In the genomic region with DNA sequence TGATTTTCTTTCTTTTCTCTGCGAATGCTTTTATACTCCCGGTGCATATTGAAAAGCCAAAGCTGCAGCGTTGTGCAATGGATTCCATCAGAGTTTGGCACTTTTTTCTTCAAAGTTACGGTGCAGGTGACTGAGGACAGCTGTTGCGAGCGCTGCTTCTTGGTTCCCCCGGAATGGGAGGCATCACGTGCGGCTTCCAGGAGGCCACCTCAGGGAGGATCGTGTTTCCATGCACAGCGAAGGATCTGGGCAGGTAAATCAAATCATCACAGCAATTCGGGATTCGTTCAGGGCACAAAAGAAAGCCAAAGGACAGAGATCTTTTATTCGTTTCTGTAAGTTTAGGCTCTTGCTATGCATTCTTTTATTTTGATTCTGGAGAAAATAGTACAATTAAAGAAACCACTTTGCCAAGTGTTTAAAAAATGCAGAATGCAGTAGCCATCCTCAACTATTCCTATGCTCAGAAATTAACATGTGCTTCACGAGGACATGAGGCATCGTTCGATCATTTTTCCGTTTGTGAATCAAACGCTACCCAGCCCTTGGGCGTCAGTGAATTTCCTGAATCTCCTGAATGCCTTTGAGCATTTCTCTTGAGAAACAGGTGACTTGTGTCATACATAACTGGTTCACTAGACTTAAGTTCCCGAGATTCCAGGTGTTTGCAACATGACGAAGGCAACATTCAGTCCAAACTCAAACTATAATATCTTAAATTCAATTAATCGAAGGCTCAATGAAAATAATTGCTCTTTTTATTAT, we compare ENCODE assay signal across 20 cellular contexts.
"Had no signal": no experiment of that assay in that cellular context is flagged by ENCODE, and none has a peak within 500 bp of the region (broad histone marks: within the 10 kb centered on the region; RNA-seq: fewer than 3 reads in every experiment).

No MANE protein-coding gene starts in this region.

- H3K36me3 ChIP-seq: SJSA1 had no signal

- H3K27me3 ChIP-seq: SJSA1 had no signal

- FAIRE-seq: HepG2, RCC 7860 had no signal

- H3K27ac ChIP-seq: KMS-11, SJSA1 had no signal

- DNase-seq: IMR-90, Kasumi-1, MM.1S, NCI-H1092 treated with DMSO at 0.1 percent for 48 hours, NCI-H1436, NCI-H187, NCI-H2029, NCI-H2081 treated with DMSO at 0.1 percent for 48 hours, NCI-H2227 treated with DMSO at 0.1 percent for 48 hours, NCI-H524, NCI-H69, NCI-H774, Right ventricle myocardium superior, RPMI8226, SIG-M5, SK-N-SH had no signal

- ATAC-seq: HepG2 had no signal

- H3K9ac ChIP-seq: KMS-11, SK-N-SH had no signal

- H3K9me3 ChIP-seq: SJSA1 had no signal

- H3K4me3 ChIP-seq: SJSA1 had no signal

- H3K4me2 ChIP-seq: KMS-11, SK-N-SH had no signal
